ENCODE assay signal across 9 cellular contexts in the genomic region with DNA sequence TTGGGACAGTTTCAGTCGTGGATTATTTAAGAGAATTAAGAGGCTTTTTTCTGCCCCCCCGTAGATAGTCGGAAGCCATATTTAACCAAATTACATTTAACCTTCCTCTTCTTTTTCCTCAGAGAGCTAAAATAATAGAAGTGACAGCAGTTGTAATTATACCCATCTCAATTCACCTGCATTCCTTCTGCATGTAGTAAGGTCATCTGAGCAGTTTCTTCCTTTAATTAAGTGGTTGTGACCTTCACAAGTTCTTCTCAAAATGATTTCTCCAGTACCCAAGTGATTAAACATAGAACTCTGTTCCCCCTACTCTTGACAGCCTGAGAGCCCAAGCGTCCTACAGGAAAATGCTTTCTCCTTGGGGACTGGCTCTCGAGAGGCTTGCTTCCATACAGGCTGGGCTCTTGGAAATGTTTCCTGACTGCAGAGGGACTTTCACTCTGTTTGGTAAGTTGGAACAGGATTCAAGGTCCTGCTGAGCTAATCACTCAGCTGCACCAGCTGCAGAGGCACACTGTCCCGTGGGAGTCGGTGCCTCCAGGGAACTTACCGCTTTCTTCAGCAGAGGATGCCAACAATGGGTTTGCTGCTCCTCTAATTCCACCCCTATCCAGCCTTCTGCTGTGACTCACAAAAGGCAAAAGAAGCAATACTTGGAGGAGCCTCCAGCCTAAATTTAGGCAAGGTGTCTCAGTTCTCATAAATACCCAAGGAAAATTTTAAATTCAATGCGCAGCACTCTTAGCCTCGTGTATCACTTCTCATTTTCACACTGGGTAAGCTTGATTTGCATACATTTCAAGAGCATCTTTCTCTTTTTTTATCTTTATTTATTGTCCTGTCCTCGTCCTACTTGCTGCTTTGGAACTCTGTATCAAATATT.
DNase-seq lines count a peak whose midpoint lies in the region; ATAC-seq and TF ChIP-seq lines count a peak whose summit lies in the region.
"Had no signal": no experiment of that assay in that cellular context is flagged by ENCODE, and none has a peak within 500 bp of the region (broad histone marks: within the 10 kb centered on the region; RNA-seq: fewer than 3 reads in every experiment).

No MANE protein-coding gene starts in this region.

- H3K27me3 ChIP-seq in foreskin keratinocyte = no peaks in the 10 kb centered on the region

- no peaks in the 10 kb centered on the region for H3K4me1 ChIP-seq in foreskin keratinocyte

- ATAC-seq in HG02798 (IDR thresholded peaks at IDR 0.05; ENCODE audit: poor library complexity, unreplicated experiment) (peak; percentile 85), foreskin keratinocyte (no peak)

- TF ChIP-seq CTCF in foreskin keratinocyte (conservative IDR thresholded peaks at IDR 0.05) = no peak

- DNase-seq in NCI-H345 treated with DMSO at 0.1 percent for 48 hours (lab: John Stamatoyannopoulos, UW; ENCODE audit: unreplicated experiment) = peak; percentile 0
- DNase-seq in NCI-H345 (lab: John Stamatoyannopoulos, UW) = no peak
- peak; percentile 48 for DNase-seq in NAMALWA (ENCODE audit: low spot score)
- peak; percentile 64 for DNase-seq in superior temporal gyrus (ENCODE audit: extremely low spot score)
- DNase-seq in activated CD4-positive, alpha-beta T cell treated with anti-CD3 and anti-CD28 coated beads, Interleukin-2, amount 50 U/mL, for 4 hours = no peak
- DNase-seq in amygdala (lab: John Stamatoyannopoulos, UW) = no peak
- DNase-seq in foreskin keratinocyte = no peak
- DNase-seq: MM.1S had no signal

- no peak overlapping the region for H3K27ac ChIP-seq in foreskin keratinocyte

Comparison
In these comparisons a context has a peak if more than half of its experiments do, and no peak if none do; other contexts are left out.
1. DNase-seq: peak in NCI-H345 treated with DMSO at 0.1 percent for 48 hours (single experiment), NAMALWA (single experiment) and superior temporal gyrus (single experiment); none in NCI-H345 (single experiment), activated CD4-positive, alpha-beta T cell treated with anti-CD3 and anti-CD28 coated beads, Interleukin-2, amount 50 U/mL, for 4 hours (0 of 2), amygdala (0 of 56) and foreskin keratinocyte (0 of 2).